21 cellular contexts compared by ENCODE assay signal in the genomic region with DNA sequence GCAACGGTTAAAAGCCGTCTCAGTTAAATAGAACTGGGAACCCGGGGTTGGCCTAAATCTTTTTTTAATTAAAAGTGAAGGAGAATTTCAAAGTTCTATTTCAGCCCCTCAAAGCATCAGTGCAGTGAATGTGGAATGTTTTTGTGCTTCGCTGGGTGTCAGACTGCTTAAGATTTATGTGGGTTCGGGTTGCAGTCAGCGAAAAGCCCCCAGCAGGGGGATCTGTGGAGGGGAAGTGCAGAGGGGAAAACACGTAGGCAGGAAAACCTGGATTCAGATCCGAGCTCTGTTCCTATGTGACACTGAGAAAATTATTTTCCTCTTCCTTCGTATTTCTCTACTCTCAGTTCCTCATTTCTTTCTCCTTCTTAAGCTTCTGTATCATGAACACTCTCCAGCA. TPM values are rescaled to one million over a fixed set of nuclear protein-coding genes. Genes with fewer than 3 reads are reported as not detected.
DNase-seq lines count a peak whose midpoint lies in the region; ATAC-seq, FAIRE-seq and TF ChIP-seq lines count a peak whose summit lies in the region.
"Had no signal": no experiment of that assay in that cellular context is flagged by ENCODE, and none has a peak within 500 bp of the region (broad histone marks: within the 10 kb centered on the region; RNA-seq: fewer than 3 reads in every experiment).

No MANE protein-coding gene starts in this region.

- no peaks in the 10 kb centered on the region for H3K27me3 ChIP-seq in mesendoderm (ENCODE audit: insufficient read depth, low read length, poor library complexity)
- H3K27me3 ChIP-seq: Peyer's patch had no signal

- H3K4me3 ChIP-seq in mesendoderm (ENCODE audit: low read length) = no peak overlapping the region
- H3K4me3 ChIP-seq: Peyer's patch had no signal

- no peak for FAIRE-seq in GM12891 (lab: Jason Lieb, UNC)
- FAIRE-seq: H54 had no signal

- H3K36me3 Mint-ChIP-seq in natural killer cell = no peaks in the 10 kb centered on the region
- H3K36me3 Mint-ChIP-seq: CD8-positive, alpha-beta memory T cell; naive B cell had no signal

- H2BK120ac ChIP-seq in mesendoderm (ENCODE audit: low read depth, low read length) = no peak overlapping the region

- H3K27ac ChIP-seq in caudate nucleus (ENCODE audit: low read depth, low read length) (peak overlapping the region; percentile 31), mesendoderm (ENCODE audit: low read depth, low read length) (peak overlapping the region; percentile 41)
- H3K27ac ChIP-seq: Peyer's patch, VCaP had no signal

- H3K56ac ChIP-seq in mesendoderm (ENCODE audit: low read length) = peak overlapping the region; percentile 30

- no peak overlapping the region for H4K8ac ChIP-seq in mesendoderm (ENCODE audit: low read depth, low read length)

- TF ChIP-seq POLR2A in GM12891 (IDR thresholded peaks at IDR 0.05; ENCODE audit: low read depth, low read length) = no peak

- H3K9me3 Mint-ChIP-seq in natural killer cell = peaks cover 0 to 5% of the 10 kb centered on the region in 2 donors
- H3K9me3 Mint-ChIP-seq: activated T-helper 2 cell treated with anti-CD3 and anti-CD28 coated beads, Interferon-gamma antibody, Interleukin-2, Interleukin-4, amounts not matched to agents 10 μg/mL and 5 μg/mL and 100 μg/mL, durations not matched to agents 14 hours and 24 hours and 36 hours had no signal

- H3K4me1 Mint-ChIP-seq in natural killer cell = no peaks in the 10 kb centered on the region
- H3K4me1 Mint-ChIP-seq: CD8-positive, alpha-beta memory T cell; naive B cell had no signal

- no peaks in the 10 kb centered on the region for H3K79me2 ChIP-seq in mesendoderm (ENCODE audit: control insufficient read depth, insufficient read depth, low read length)

- H4K5ac ChIP-seq in mesendoderm (ENCODE audit: low read length) = peak overlapping the region; percentile 50

- no peak for ATAC-seq in HG03095 (IDR thresholded peaks at IDR 0.05; ENCODE audit: unreplicated experiment)
- no peak for ATAC-seq in natural killer cell
- ATAC-seq: effector memory CD8-positive, alpha-beta T cell had no signal

- intact Hi-C loops in natural killer cell (cut with micrococcal nuclease) = no loop called here

- H2BK15ac ChIP-seq in mesendoderm (replicated peaks; ENCODE audit: low read depth) = no peak overlapping the region

- no peak overlapping the region for H3K27ac Mint-ChIP-seq in natural killer cell
- H3K27ac Mint-ChIP-seq: activated T-helper 2 cell treated with anti-CD3 and anti-CD28 coated beads, Interferon-gamma antibody, Interleukin-2, Interleukin-4, amounts not matched to agents 10 μg/mL and 5 μg/mL and 100 μg/mL, durations not matched to agents 14 hours and 24 hours and 36 hours; CD8-positive, alpha-beta memory T cell; effector memory CD8-positive, alpha-beta T cell; naive B cell had no signal

- H3K9ac ChIP-seq in mesendoderm (ENCODE audit: low read length) = peak overlapping the region; percentile 39

- TF ChIP-seq CTCF in natural killer cell (IDR thresholded peaks at IDR 0.05) = no peak

- H3K18ac ChIP-seq in mesendoderm (ENCODE audit: low read length) = peak overlapping the region; percentile 68

- no peak overlapping the region for H3K4me3 Mint-ChIP-seq in natural killer cell
- H3K4me3 Mint-ChIP-seq: CD8-positive, alpha-beta memory T cell; effector memory CD8-positive, alpha-beta T cell; naive B cell had no signal

- H3K23ac ChIP-seq in mesendoderm (ENCODE audit: low read length) = no peak overlapping the region

- no peak overlapping the region for H3K4me2 ChIP-seq in mesendoderm (ENCODE audit: low read length)

- H3K4ac ChIP-seq in mesendoderm (ENCODE audit: low read depth, low read length) = no peak overlapping the region

- H2BK5ac ChIP-seq in mesendoderm (ENCODE audit: low read length) = no peak overlapping the region

- DNase-seq in GM12891 (ENCODE audit: insufficient read length, low spot score) (no peak), MV-4-11 (lab: John Stamatoyannopoulos, UW) (peak; percentile 68), caudate nucleus (lab: John Stamatoyannopoulos, UW) (no peak), mesendoderm (peak; percentile 79), natural killer cell (no peak), NCI-H774 (lab: John Stamatoyannopoulos, UW) (no peak)
- DNase-seq in stimulated activated CD4-positive, alpha-beta T cell treated with anti-CD3 and anti-CD28 coated beads, Interleukin-2, amount 100 ng/mL, for 24 hours = no peak
- DNase-seq: activated CD8-positive, alpha-beta memory T cell treated with anti-CD3 and anti-CD28 coated beads for 24 hours; CD8-positive, alpha-beta memory T cell; effector memory CD8-positive, alpha-beta T cell; Karpas-422; naive B cell; NCI-H1694; Peyer's patch had no signal

- peaks cover 16% of the 10 kb centered on the region for H3K4me1 ChIP-seq in mesendoderm (ENCODE audit: control insufficient read depth, low read depth, low read length)
- H3K4me1 ChIP-seq: Peyer's patch had no signal

- WGBS in mesendoderm (ENCODE audit: extremely low coverage, insufficient coverage, low lambda C conversion rate) = no CpG with 5 or more reads among the region's 9 CpGs

- no peaks in the 10 kb centered on the region for H3K79me1 ChIP-seq in mesendoderm (ENCODE audit: low read length)

- no peaks in the 10 kb centered on the region for H3K27me3 Mint-ChIP-seq in natural killer cell (ENCODE audit: low read depth in 2 of 2)
- H3K27me3 Mint-ChIP-seq: effector memory CD8-positive, alpha-beta T cell had no signal

- H2AK5ac ChIP-seq in mesendoderm (ENCODE audit: low read length) = no peak overlapping the region

- H3K36me3 ChIP-seq in mesendoderm (ENCODE audit: control insufficient read depth, insufficient read depth, low read length) = no peaks in the 10 kb centered on the region
- H3K36me3 ChIP-seq: Peyer's patch had no signal

TF ChIP-seq in GM12891, 5 proteins besides CTCF, POLR2A, EP300 and RAD21:
- no peak for TF ChIP-seq POLR2AphosphoS5 (IDR thresholded peaks at IDR 0.05; ENCODE audit: low read depth, low read length)
- TF ChIP-seq POU2F2 (IDR thresholded peaks at IDR 0.05; ENCODE audit: low read depth, low read length) = no peak
- no peak for TF ChIP-seq PAX5 (IDR thresholded peaks at IDR 0.05; ENCODE audit: insufficient read depth, low read length, severe bottlenecking)
- peak; percentile 58 for TF ChIP-seq SPI1 (IDR thresholded peaks at IDR 0.05; ENCODE audit: low read depth, low read length)

RNA-seq across cellular contexts. Expression of a gene that starts 19.7 kb away (rescaled TPM):
- polyA plus RNA-seq in GM12891 (2012; ENCODE audit: low read depth, missing spikeins) = not detected
- 10.1 TPM for polyA plus RNA-seq in mesendoderm (2013, experiment 1 of 2)
- 11.1 TPM for polyA plus RNA-seq in mesendoderm (2013, experiment 2 of 2)
- total RNA-seq in natural killer cell = not detected
- total RNA-seq: activated T-helper 2 cell treated with anti-CD3 and anti-CD28 coated beads, Interferon-gamma antibody, Interleukin-2, Interleukin-4, amounts not matched to agents 10 μg/mL and 5 μg/mL and 100 μg/mL, durations not matched to agents 14 hours and 24 hours and 36 hours; CD8-positive, alpha-beta memory T cell; Daoy had no signal
- polyA plus RNA-seq: adipose tissue; AG04450; CD8-positive, alpha-beta memory T cell had no signal

Comparison
In these comparisons a context has a peak if more than half of its experiments do, and no peak if none do; other contexts are left out.
1. DNase-seq: peak in MV-4-11 (single experiment) and mesendoderm (single experiment); none in GM12891 (single experiment), caudate nucleus (0 of 61), stimulated activated CD4-positive, alpha-beta T cell treated with anti-CD3 and anti-CD28 coated beads, Interleukin-2, amount 100 ng/mL, for 24 hours (0 of 2), natural killer cell (single experiment) and NCI-H774 (single experiment).